ENCODE assay signal across 1 cellular context in the genomic region with DNA sequence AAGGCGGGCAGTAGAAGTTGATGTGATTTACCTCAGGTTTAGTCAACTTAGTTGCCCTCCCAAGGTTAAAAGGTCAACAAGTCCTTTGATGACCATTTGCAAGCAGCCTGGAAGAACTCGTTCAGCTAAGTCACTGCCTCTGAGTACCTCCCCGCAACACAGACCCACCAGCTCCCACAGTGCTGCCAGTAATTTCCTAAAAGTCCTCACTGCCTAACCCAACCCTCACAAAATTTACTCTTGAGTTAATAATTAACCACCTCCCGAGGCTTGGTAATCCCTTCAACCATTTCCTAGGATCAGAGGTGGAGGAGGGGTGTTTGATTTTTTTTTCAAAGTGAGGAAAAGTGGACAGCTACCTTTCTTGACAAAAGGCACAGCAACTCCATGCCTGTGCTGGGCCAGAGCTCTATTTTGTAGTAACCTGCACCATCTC.
TF ChIP-seq lines count a peak whose summit lies in the region.

No MANE protein-coding gene starts in this region.

TF ChIP-seq in liver, 16 proteins besides CTCF, POLR2A, EP300 and RAD21 (continued from another document):
- TF ChIP-seq SP1 (IDR thresholded peaks at IDR 0.05) (peak; percentile 80), HNF4A (conservative IDR thresholded peaks at IDR 0.05) (peak; percentile 56 to 66)
